10 cellular contexts compared by ENCODE assay signal in genomic region chr17:27349540-27350021, GRCh38. TPM values are rescaled to one million over a fixed set of nuclear protein-coding genes. Genes with fewer than 3 reads are reported as not detected.
DNase-seq lines count a peak whose midpoint lies in the region; ATAC-seq and TF ChIP-seq lines count a peak whose summit lies in the region.
"Had no signal": no experiment of that assay in that cellular context is flagged by ENCODE, and none has a peak within 500 bp of the region (broad histone marks: within the 10 kb centered on the region; RNA-seq: fewer than 3 reads in every experiment).

No MANE protein-coding gene starts in this region.

- H3K27ac ChIP-seq in adrenal gland, result peak overlapping the region in 4 of 5 donors; percentile 69 to 89 (median 82)
- H3K27ac ChIP-seq in iPS-20b (ENCODE audit: low read length), result no peak overlapping the region

- H3K4me3 ChIP-seq in adrenal gland (peak overlapping the region in 1 of 4 donors; percentile 52), iPS-20b (ENCODE audit: low read length) (peak overlapping the region; percentile 59; the same call in 1 of the 2 replicates), skeletal muscle satellite cell (ENCODE audit: low read length) (no peak overlapping the region)

- H3K4me1 ChIP-seq in adrenal gland (replicated peaks in 1 of 2), result peaks cover 7 to 33% of the 10 kb centered on the region in 2 donors
- peaks cover 10% of the 10 kb centered on the region; the same call in 1 of the 2 replicates for H3K4me1 ChIP-seq in iPS-20b (ENCODE audit: insufficient read depth, low read length)
- peaks cover 12% of the 10 kb centered on the region for H3K4me1 ChIP-seq in skeletal muscle satellite cell (ENCODE audit: control insufficient read depth, insufficient read depth, low read length)

- no peak for ATAC-seq in GM18870 (IDR thresholded peaks at IDR 0.05; ENCODE audit: unreplicated experiment)
- ATAC-seq: SK-N-SH treated with all-trans-retinoic acid at 6 μM for 48 hours had no signal

- TF ChIP-seq CTCF in adrenal gland (IDR thresholded peaks at IDR 0.05), result no peak

- peak overlapping the region; percentile 76 for H3K4me2 ChIP-seq in skeletal muscle satellite cell (ENCODE audit: low read length)

- H3K36me3 ChIP-seq in adrenal gland (replicated peaks in 1 of 2) (no peaks in the 10 kb centered on the region), iPS-20b (ENCODE audit: insufficient read depth, low read depth, low read length) (no peaks in the 10 kb centered on the region), skeletal muscle satellite cell (ENCODE audit: insufficient read depth, low read length) (no peaks in the 10 kb centered on the region)

- DNase-seq in EL, result peak; percentile 74
- DNase-seq in adrenal gland, result peak in 1 of 7 donors; percentile 35
- no peak for DNase-seq in dermis blood vessel endothelial cell
- DNase-seq in NCI-H526 treated with DMSO at 0.1 percent for 48 hours (lab: John Stamatoyannopoulos, UW), result no peak
- no peak for DNase-seq in NCI-H524 treated with DMSO at 0.1 percent for 48 hours (lab: John Stamatoyannopoulos, UW)
- DNase-seq: NCI-H1436 had no signal

- 71 to 96% (median 79%) methylated on average over 12 to 34 of the region's 34 CpGs for WGBS in adrenal gland, 4 donors

- H3K27me3 ChIP-seq in adrenal gland (no peaks in the 10 kb centered on the region), iPS-20b (ENCODE audit: insufficient read depth, low read length) (peaks cover 7% of the 10 kb centered on the region; the same call in 1 of the 2 replicates), skeletal muscle satellite cell (ENCODE audit: control insufficient read depth, insufficient read depth, low read length) (no peaks in the 10 kb centered on the region)

- peak overlapping the region; percentile 59; the same call in 1 of the 2 replicates for H3K9ac ChIP-seq in iPS-20b (ENCODE audit: low read depth, low read length)
- no peak overlapping the region for H3K9ac ChIP-seq in skeletal muscle satellite cell (ENCODE audit: low read depth, low read length)

- TF ChIP-seq POLR2A in adrenal gland (IDR thresholded peaks at IDR 0.05), result no peak

- intact Hi-C loops in adrenal gland (cut with DNase I), result loop anchor here (10.0 kb wide), 3 partner anchors 85 to 255 kb away; partner anchors contain the start of gene KSR1 (in 1 of the 2)

- H3K9me3 ChIP-seq in adrenal gland (replicated peaks in 1 of 3) (no peaks in the 10 kb centered on the region), iPS-20b (ENCODE audit: insufficient read depth, low read depth, low read length) (no peaks in the 10 kb centered on the region), skeletal muscle satellite cell (replicated peaks; ENCODE audit: low read length) (no peaks in the 10 kb centered on the region)

RNA-seq across cellular contexts. Expression of gene WSB1, which starts 55.7 kb away (rescaled TPM):
- total RNA-seq in adrenal gland, result 100 to 1,000 TPM in 4 of 8 donors, 10 to 100 TPM in 4; 27.5 to 147 (median 100) TPM
- 10 to 100 TPM; 51.0 to 77.5 (median 76.7) TPM for polyA plus RNA-seq in adrenal gland
- total RNA-seq in skeletal muscle satellite cell (2012; rRNA removed), result 77.3 and 86.7 TPM in 2 replicates
- 783 and 844 TPM in 2 replicates for total RNA-seq in dermis blood vessel endothelial cell
